In the genomic region with DNA sequence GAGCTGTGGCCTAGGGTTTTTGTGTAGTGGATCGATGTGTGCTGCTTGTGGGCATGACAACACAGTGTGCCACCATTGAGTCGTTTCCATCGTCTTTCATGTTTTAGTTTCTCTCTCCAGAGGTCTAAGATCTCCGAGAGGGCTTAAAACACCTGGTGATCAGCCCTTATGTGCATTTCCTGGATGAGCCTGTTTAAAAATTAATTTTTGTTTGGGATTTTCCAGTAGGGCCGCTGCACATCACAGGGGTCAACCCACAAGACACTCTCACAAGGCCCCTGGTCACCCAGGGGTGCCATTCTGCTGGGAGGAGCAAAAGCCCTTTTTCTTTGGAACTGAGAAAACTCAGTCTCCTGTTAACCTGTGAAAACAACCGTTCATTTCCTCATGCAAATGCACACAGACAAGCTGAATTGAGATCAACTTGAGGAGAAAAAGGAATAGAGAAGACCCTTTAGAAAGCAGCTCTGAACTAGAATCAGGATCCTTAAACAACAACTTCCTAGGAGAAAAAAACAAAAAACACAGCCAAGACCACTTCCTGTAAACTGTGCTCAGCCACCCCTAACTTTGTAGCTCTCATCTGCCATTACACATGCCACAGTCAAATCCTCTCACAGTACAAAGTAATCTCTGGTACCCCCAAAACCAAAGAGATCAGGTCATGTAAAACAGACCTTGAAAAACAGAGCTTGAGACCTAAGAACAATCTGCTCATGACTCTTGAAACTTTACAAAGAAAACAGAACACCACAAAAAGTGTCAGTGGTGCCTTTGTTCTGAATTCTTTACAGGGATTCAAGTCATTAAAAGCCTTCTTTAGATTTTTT, we compare ENCODE assay signal across 1 cellular context.
TF ChIP-seq lines count a peak whose summit lies in the region.

No MANE protein-coding gene starts in this region.

TF ChIP-seq in GM12878, 131 proteins besides CTCF, POLR2A, EP300 and RAD21:
- TF ChIP-seq NR2F1 (conservative IDR thresholded peaks at IDR 0.05) (peak; percentile 22; the same call in 1 of the 2 replicates), IKZF1 (conservative IDR thresholded peaks at IDR 0.05) (0 out of 2 replicates have a peak, but pooled peaks have one; percentile 23), ATF2 (IDR thresholded peaks at IDR 0.05; ENCODE audit: low read length) (no peak), SPI1 (IDR thresholded peaks at IDR 0.05; ENCODE audit: borderline replicate concordance, insufficient read depth, low read depth, low read length) (no peak), RUNX3 (IDR thresholded peaks at IDR 0.05; ENCODE audit: low read length) (0 out of 2 replicates have a peak, but pooled peaks have one; percentile 8)
